In genomic region chr13:98195054-98195791, GRCh38 we compare ENCODE assay signal across 1 cellular context.
TF ChIP-seq lines count a peak whose summit lies in the region.

No MANE protein-coding gene starts in this region.

TF ChIP-seq in H1, 55 proteins besides CTCF, POLR2A, EP300 and RAD21:
- no peak for TF ChIP-seq BRCA1 (IDR thresholded peaks at IDR 0.05; ENCODE audit: low read depth, low read length)
- TF ChIP-seq BCL11A (IDR thresholded peaks at IDR 0.05; ENCODE audit: low read depth in 2 of 2, low read length in 2 of 2), result no peak
- TF ChIP-seq CBX8 (IDR thresholded peaks at IDR 0.05; ENCODE audit: borderline replicate concordance, low read depth, low read length), result no peak
- no peak for TF ChIP-seq MAFK (IDR thresholded peaks at IDR 0.05; ENCODE audit: low read depth, low read length)
- TF ChIP-seq NANOG (IDR thresholded peaks at IDR 0.05; ENCODE audit: insufficient read depth, low read depth, low read length, poor library complexity, severe bottlenecking), result no peak
- TF ChIP-seq, protein P1, sequence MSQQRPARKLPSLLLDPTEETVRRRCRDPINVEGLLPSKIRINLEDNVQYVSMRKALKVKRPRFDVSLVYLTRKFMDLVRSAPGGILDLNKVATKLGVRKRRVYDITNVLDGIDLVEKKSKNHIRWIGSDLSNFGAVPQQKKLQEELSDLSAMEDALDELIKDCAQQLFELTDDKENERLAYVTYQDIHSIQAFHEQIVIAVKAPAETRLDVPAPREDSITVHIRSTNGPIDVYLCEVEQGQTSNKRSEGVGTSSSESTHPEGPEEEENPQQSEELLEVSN (IDR thresholded peaks at IDR 0.05), result no peak
- no peak for TF ChIP-seq CEBPB (IDR thresholded peaks at IDR 0.05; ENCODE audit: low read depth, low read length)
- no peak for TF ChIP-seq SAP30 (IDR thresholded peaks at IDR 0.05; ENCODE audit: insufficient read depth, insufficient replicate concordance, low read length)
- no peak for TF ChIP-seq FOSL1 (IDR thresholded peaks at IDR 0.05; ENCODE audit: insufficient read depth, low read depth, low read length)
- TF ChIP-seq HDAC6 (IDR thresholded peaks at IDR 0.05; ENCODE audit: low read depth, low read length), result no peak
- no peak for TF ChIP-seq HDAC2 (IDR thresholded peaks at IDR 0.05; ENCODE audit: borderline replicate concordance in 1 of 2, low read depth in 2 of 2, low read length in 2 of 2)
- TF ChIP-seq ATF3 (IDR thresholded peaks at IDR 0.05; ENCODE audit: insufficient read depth, low read depth, low read length), result no peak
- no peak for TF ChIP-seq TAF1 (IDR thresholded peaks at IDR 0.05; ENCODE audit: low read depth, low read length)
- TF ChIP-seq JUN (IDR thresholded peaks at IDR 0.05; ENCODE audit: low read depth, low read length), result no peak
- TF ChIP-seq SIX5 (IDR thresholded peaks at IDR 0.05; ENCODE audit: low read depth, low read length), result no peak
- no peak for TF ChIP-seq TAF7 (optimal IDR thresholded peaks at IDR 0.05; ENCODE audit: borderline replicate concordance, low read depth, low read length)
- TF ChIP-seq, protein P2, sequence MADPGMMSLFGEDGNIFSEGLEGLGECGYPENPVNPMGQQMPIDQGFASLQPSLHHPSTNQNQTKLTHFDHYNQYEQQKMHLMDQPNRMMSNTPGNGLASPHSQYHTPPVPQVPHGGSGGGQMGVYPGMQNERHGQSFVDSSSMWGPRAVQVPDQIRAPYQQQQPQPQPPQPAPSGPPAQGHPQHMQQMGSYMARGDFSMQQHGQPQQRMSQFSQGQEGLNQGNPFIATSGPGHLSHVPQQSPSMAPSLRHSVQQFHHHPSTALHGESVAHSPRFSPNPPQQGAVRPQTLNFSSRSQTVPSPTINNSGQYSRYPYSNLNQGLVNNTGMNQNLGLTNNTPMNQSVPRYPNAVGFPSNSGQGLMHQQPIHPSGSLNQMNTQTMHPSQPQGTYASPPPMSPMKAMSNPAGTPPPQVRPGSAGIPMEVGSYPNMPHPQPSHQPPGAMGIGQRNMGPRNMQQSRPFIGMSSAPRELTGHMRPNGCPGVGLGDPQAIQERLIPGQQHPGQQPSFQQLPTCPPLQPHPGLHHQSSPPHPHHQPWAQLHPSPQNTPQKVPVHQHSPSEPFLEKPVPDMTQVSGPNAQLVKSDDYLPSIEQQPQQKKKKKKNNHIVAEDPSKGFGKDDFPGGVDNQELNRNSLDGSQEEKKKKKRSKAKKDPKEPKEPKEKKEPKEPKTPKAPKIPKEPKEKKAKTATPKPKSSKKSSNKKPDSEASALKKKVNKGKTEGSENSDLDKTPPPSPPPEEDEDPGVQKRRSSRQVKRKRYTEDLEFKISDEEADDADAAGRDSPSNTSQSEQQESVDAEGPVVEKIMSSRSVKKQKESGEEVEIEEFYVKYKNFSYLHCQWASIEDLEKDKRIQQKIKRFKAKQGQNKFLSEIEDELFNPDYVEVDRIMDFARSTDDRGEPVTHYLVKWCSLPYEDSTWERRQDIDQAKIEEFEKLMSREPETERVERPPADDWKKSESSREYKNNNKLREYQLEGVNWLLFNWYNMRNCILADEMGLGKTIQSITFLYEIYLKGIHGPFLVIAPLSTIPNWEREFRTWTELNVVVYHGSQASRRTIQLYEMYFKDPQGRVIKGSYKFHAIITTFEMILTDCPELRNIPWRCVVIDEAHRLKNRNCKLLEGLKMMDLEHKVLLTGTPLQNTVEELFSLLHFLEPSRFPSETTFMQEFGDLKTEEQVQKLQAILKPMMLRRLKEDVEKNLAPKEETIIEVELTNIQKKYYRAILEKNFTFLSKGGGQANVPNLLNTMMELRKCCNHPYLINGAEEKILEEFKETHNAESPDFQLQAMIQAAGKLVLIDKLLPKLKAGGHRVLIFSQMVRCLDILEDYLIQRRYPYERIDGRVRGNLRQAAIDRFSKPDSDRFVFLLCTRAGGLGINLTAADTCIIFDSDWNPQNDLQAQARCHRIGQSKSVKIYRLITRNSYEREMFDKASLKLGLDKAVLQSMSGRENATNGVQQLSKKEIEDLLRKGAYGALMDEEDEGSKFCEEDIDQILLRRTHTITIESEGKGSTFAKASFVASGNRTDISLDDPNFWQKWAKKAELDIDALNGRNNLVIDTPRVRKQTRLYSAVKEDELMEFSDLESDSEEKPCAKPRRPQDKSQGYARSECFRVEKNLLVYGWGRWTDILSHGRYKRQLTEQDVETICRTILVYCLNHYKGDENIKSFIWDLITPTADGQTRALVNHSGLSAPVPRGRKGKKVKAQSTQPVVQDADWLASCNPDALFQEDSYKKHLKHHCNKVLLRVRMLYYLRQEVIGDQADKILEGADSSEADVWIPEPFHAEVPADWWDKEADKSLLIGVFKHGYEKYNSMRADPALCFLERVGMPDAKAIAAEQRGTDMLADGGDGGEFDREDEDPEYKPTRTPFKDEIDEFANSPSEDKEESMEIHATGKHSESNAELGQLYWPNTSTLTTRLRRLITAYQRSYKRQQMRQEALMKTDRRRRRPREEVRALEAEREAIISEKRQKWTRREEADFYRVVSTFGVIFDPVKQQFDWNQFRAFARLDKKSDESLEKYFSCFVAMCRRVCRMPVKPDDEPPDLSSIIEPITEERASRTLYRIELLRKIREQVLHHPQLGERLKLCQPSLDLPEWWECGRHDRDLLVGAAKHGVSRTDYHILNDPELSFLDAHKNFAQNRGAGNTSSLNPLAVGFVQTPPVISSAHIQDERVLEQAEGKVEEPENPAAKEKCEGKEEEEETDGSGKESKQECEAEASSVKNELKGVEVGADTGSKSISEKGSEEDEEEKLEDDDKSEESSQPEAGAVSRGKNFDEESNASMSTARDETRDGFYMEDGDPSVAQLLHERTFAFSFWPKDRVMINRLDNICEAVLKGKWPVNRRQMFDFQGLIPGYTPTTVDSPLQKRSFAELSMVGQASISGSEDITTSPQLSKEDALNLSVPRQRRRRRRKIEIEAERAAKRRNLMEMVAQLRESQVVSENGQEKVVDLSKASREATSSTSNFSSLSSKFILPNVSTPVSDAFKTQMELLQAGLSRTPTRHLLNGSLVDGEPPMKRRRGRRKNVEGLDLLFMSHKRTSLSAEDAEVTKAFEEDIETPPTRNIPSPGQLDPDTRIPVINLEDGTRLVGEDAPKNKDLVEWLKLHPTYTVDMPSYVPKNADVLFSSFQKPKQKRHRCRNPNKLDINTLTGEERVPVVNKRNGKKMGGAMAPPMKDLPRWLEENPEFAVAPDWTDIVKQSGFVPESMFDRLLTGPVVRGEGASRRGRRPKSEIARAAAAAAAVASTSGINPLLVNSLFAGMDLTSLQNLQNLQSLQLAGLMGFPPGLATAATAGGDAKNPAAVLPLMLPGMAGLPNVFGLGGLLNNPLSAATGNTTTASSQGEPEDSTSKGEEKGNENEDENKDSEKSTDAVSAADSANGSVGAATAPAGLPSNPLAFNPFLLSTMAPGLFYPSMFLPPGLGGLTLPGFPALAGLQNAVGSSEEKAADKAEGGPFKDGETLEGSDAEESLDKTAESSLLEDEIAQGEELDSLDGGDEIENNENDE (IDR thresholded peaks at IDR 0.05; ENCODE audit: insufficient replicate concordance, low read length), result no peak
- TF ChIP-seq SUZ12 (IDR thresholded peaks at IDR 0.05; ENCODE audit: low read length), result no peak
- TF ChIP-seq SIN3A (conservative IDR thresholded peaks at IDR 0.05 in 1 of 2, IDR thresholded peaks at IDR 0.05 in 1 of 2; ENCODE audit: low read depth in 1 of 2, low read length in 2 of 2), result no peak
- no peak for TF ChIP-seq ZNF274 (IDR thresholded peaks at IDR 0.05; ENCODE audit: borderline replicate concordance, extremely low read depth, low read length)
